Comparison of ENCODE assay signal across 8 cellular contexts in genomic region chr9:38026021-38026809, GRCh38. TPM values are rescaled to one million over a fixed set of nuclear protein-coding genes. Genes with fewer than 3 reads are reported as not detected.
DNase-seq lines count a peak whose midpoint lies in the region; ATAC-seq and TF ChIP-seq lines count a peak whose summit lies in the region.

No MANE protein-coding gene starts in this region.

- DNase-seq in DMS53 (lab: John Stamatoyannopoulos, UW): peak; percentile 58
- no peak for DNase-seq in DMS53 treated with DMSO at 0.1 percent for 48 hours (lab: John Stamatoyannopoulos, UW; ENCODE audit: unreplicated experiment)
- peak; percentile 87 to 93 for DNase-seq in SJCRH30
- peak; percentile 82 for DNase-seq in glutamatergic neuron
- peak; percentile 83 for DNase-seq in skeletal muscle cell (ENCODE audit: low read depth)
- no peak for DNase-seq in NCI-H1048 (lab: John Stamatoyannopoulos, UW)
- no peak for DNase-seq in activated T-cell treated with anti-CD3 and anti-CD28 coated beads, Interleukin-2, amount 50 U/mL, for 24 hours

- H3K27me3 Mint-ChIP-seq in glutamatergic neuron (ENCODE audit: unreplicated experiment): peaks cover 13% of the 10 kb centered on the region
- H3K27me3 Mint-ChIP-seq in activated T-cell treated with anti-CD3 and anti-CD28 coated beads, Interleukin-2, amount 50 U/mL, for 24 hours: no peaks in the 10 kb centered on the region

- no peak for ATAC-seq in GM18907 (IDR thresholded peaks at IDR 0.05; ENCODE audit: unreplicated experiment)

- H3K4me1 ChIP-seq in SJCRH30: peaks cover 68% of the 10 kb centered on the region

- H3K27ac ChIP-seq in SJCRH30: peak overlapping the region; percentile 75

- TF ChIP-seq CTCF in glutamatergic neuron (IDR thresholded peaks at IDR 0.05; ENCODE audit: partially characterized antibody, unreplicated experiment): no peak

- peaks cover 17% of the 10 kb centered on the region for H3K9me3 Mint-ChIP-seq in glutamatergic neuron (ENCODE audit: unreplicated experiment)
- H3K9me3 Mint-ChIP-seq in activated T-cell treated with anti-CD3 and anti-CD28 coated beads, Interleukin-2, amount 50 U/mL, for 24 hours: no peaks in the 10 kb centered on the region

- H3K27ac Mint-ChIP-seq in glutamatergic neuron (ENCODE audit: unreplicated experiment): peak overlapping the region; percentile 99
- no peak overlapping the region for H3K27ac Mint-ChIP-seq in activated T-cell treated with anti-CD3 and anti-CD28 coated beads, Interleukin-2, amount 50 U/mL, for 24 hours

- H3K4me3 Mint-ChIP-seq in glutamatergic neuron (ENCODE audit: unreplicated experiment): peak overlapping the region; percentile 74
- H3K4me3 Mint-ChIP-seq in activated T-cell treated with anti-CD3 and anti-CD28 coated beads, Interleukin-2, amount 50 U/mL, for 24 hours: no peak overlapping the region

- H3K36me3 Mint-ChIP-seq in glutamatergic neuron (ENCODE audit: unreplicated experiment): no peaks in the 10 kb centered on the region
- H3K36me3 Mint-ChIP-seq in activated T-cell treated with anti-CD3 and anti-CD28 coated beads, Interleukin-2, amount 50 U/mL, for 24 hours (ENCODE audit: low read depth): no peaks in the 10 kb centered on the region

- peaks cover 72% of the 10 kb centered on the region for H3K4me1 Mint-ChIP-seq in glutamatergic neuron (ENCODE audit: low read depth, unreplicated experiment)
- peaks cover 5% of the 10 kb centered on the region for H3K4me1 Mint-ChIP-seq in activated T-cell treated with anti-CD3 and anti-CD28 coated beads, Interleukin-2, amount 50 U/mL, for 24 hours (ENCODE audit: low read depth)

- H3K9me3 ChIP-seq in SJCRH30 (replicated peaks): no peaks in the 10 kb centered on the region

- H3K36me3 ChIP-seq in SJCRH30: no peaks in the 10 kb centered on the region; the same call in 1 of the 2 replicates

- peak overlapping the region; percentile 7; the same call in 1 of the 2 replicates for H3K4me3 ChIP-seq in SJCRH30
- H3K4me3 ChIP-seq in skeletal muscle cell (ENCODE audit: low read depth, low read length): no peak overlapping the region

- H3K27me3 ChIP-seq in SJCRH30: no peaks in the 10 kb centered on the region

RNA-seq across cellular contexts. Expression of gene SHB, which starts 42.8 kb away (rescaled TPM):
- 14.7 and 14.9 TPM in 2 replicates for total RNA-seq in SJCRH30 (2014; rRNA removed; shearing (Covaris generic))
- 31.7 TPM for total RNA-seq in glutamatergic neuron (ENCODE audit: unreplicated experiment)

Comparison
In these comparisons a context has a peak if more than half of its experiments do, and no peak if none do; other contexts are left out.
1. DNase-seq: peak in DMS53 (single experiment), SJCRH30 (2 of 2), glutamatergic neuron (single experiment) and skeletal muscle cell (single experiment); none in DMS53 treated with DMSO at 0.1 percent for 48 hours (single experiment), NCI-H1048 (single experiment) and activated T-cell treated with anti-CD3 and anti-CD28 coated beads, Interleukin-2, amount 50 U/mL, for 24 hours (single experiment).